Comparison of ENCODE assay signal across 14 cellular contexts in genomic region chr16:56849690-56850680, GRCh38. TPM values are rescaled to one million over a fixed set of nuclear protein-coding genes. Genes with fewer than 3 reads are reported as not detected.
DNase-seq lines count a peak whose midpoint lies in the region; ATAC-seq and TF ChIP-seq lines count a peak whose summit lies in the region.
"Had no signal": no experiment of that assay in that cellular context is flagged by ENCODE, and none has a peak within 500 bp of the region (broad histone marks: within the 10 kb centered on the region; RNA-seq: fewer than 3 reads in every experiment).

No MANE protein-coding gene starts in this region.

- H4K8ac ChIP-seq in mesenchymal stem cell (ENCODE audit: low read length): peak overlapping the region; percentile 82

- H3K27ac ChIP-seq in mesenchymal stem cell (ENCODE audit: low read length, poor library complexity, severe bottlenecking) (peak overlapping the region; percentile 100), upper lobe of right lung (peak overlapping the region; percentile 76)

- TF ChIP-seq CTCF in choroid plexus epithelial cell (conservative IDR thresholded peaks at IDR 0.05; ENCODE audit: low read depth, low read length): no peak
- no peak for TF ChIP-seq CTCF in upper lobe of right lung (IDR thresholded peaks at IDR 0.05)

- peaks cover 34% of the 10 kb centered on the region for H3K4me1 Mint-ChIP-seq in activated naive CD8-positive, alpha-beta T cell treated with anti-CD3 and anti-CD28 coated beads, Interleukin-2, amount 10 ng/mL, durations not matched to agents 7 days and 5 days
- H3K4me1 Mint-ChIP-seq in activated naive CD8-positive, alpha-beta T cell treated with anti-CD3 and anti-CD28 coated beads for 36 hours: peaks cover 24% of the 10 kb centered on the region

- H3K27ac Mint-ChIP-seq in activated naive CD8-positive, alpha-beta T cell treated with anti-CD3 and anti-CD28 coated beads, Interleukin-2, amount 10 ng/mL, durations not matched to agents 7 days and 5 days: peak overlapping the region; percentile 52
- no peak overlapping the region for H3K27ac Mint-ChIP-seq in activated naive CD8-positive, alpha-beta T cell treated with anti-CD3 and anti-CD28 coated beads for 36 hours
- H3K27ac Mint-ChIP-seq: activated naive CD4-positive, alpha-beta T cell treated with anti-CD3 and anti-CD28 coated beads, Interleukin-2, amount 10 ng/mL, durations not matched to agents 7 days and 5 days had no signal

- H3K79me1 ChIP-seq in mesenchymal stem cell (replicated peaks; ENCODE audit: low read length, poor library complexity, severe bottlenecking): peaks cover 1% of the 10 kb centered on the region

- ATAC-seq in activated naive CD8-positive, alpha-beta T cell treated with anti-CD3 and anti-CD28 coated beads, Interleukin-2, amount 10 ng/mL, durations not matched to agents 7 days and 5 days (ENCODE audit: low read depth): no peak
- peak; percentile 17 for ATAC-seq in upper lobe of right lung
- ATAC-seq: stimulated activated naive CD8-positive, alpha-beta T cell treated with anti-CD3 and anti-CD28 coated beads, Interleukin-15, amount 100 ng/mL, for 72 hours had no signal

- peaks cover 9% of the 10 kb centered on the region for H3K9me3 Mint-ChIP-seq in activated naive CD8-positive, alpha-beta T cell treated with anti-CD3 and anti-CD28 coated beads, Interleukin-2, amount 10 ng/mL, durations not matched to agents 7 days and 5 days
- H3K9me3 Mint-ChIP-seq in activated naive CD8-positive, alpha-beta T cell treated with anti-CD3 and anti-CD28 coated beads for 36 hours: peaks cover 9% of the 10 kb centered on the region
- H3K9me3 Mint-ChIP-seq: stimulated activated naive CD8-positive, alpha-beta T cell treated with anti-CD3 and anti-CD28 coated beads, Interleukin-15, amount 100 ng/mL, for 72 hours had no signal

- H3K4me3 ChIP-seq in choroid plexus epithelial cell (ENCODE audit: low read depth, low read length) (no peak overlapping the region), mesenchymal stem cell (ENCODE audit: insufficient read depth in 1 of 2, low read depth in 1 of 2, low read length in 2 of 2) (peak overlapping the region in 1 of 2 experiments; percentile 21), upper lobe of right lung (no peak overlapping the region)

- H3K4me3 Mint-ChIP-seq in activated naive CD8-positive, alpha-beta T cell treated with anti-CD3 and anti-CD28 coated beads, Interleukin-2, amount 10 ng/mL, durations not matched to agents 7 days and 5 days: no peak overlapping the region
- H3K4me3 Mint-ChIP-seq in activated naive CD8-positive, alpha-beta T cell treated with anti-CD3 and anti-CD28 coated beads for 36 hours: no peak overlapping the region
- H3K4me3 Mint-ChIP-seq: activated naive CD4-positive, alpha-beta T cell treated with anti-CD3 and anti-CD28 coated beads, Interleukin-2, amount 10 ng/mL, durations not matched to agents 7 days and 5 days; naive B cell; stimulated activated naive CD8-positive, alpha-beta T cell treated with anti-CD3 and anti-CD28 coated beads, Interleukin-15, amount 100 ng/mL, for 72 hours had no signal

- H3K23ac ChIP-seq in mesenchymal stem cell (ENCODE audit: low read length in 2 of 2): no peak overlapping the region

- H3K14ac ChIP-seq in mesenchymal stem cell (ENCODE audit: low read length in 2 of 2): peak overlapping the region in 1 of 2 experiments; percentile 39

- H3K36me3 ChIP-seq in mesenchymal stem cell (ENCODE audit: control insufficient read depth in 1 of 2, insufficient read depth in 2 of 2, low read depth in 1 of 2, low read length in 2 of 2): peaks cover 5 to 8% of the 10 kb centered on the region in 2 experiments
- no peaks in the 10 kb centered on the region for H3K36me3 ChIP-seq in upper lobe of right lung

- H2AFZ ChIP-seq in mesenchymal stem cell (ENCODE audit: low read depth, low read length): no peak overlapping the region

- peaks cover 23% of the 10 kb centered on the region for H3K36me3 Mint-ChIP-seq in activated naive CD8-positive, alpha-beta T cell treated with anti-CD3 and anti-CD28 coated beads, Interleukin-2, amount 10 ng/mL, durations not matched to agents 7 days and 5 days
- peaks cover 15% of the 10 kb centered on the region for H3K36me3 Mint-ChIP-seq in activated naive CD8-positive, alpha-beta T cell treated with anti-CD3 and anti-CD28 coated beads for 36 hours
- H3K36me3 Mint-ChIP-seq: naive B cell had no signal

- POLR2A ChIA-PET in activated naive CD8-positive, alpha-beta T cell treated with anti-CD3 and anti-CD28 coated beads, Interleukin-2, amount 10 ng/mL, durations not matched to agents 7 days and 5 days (lab: Charles Lee): interaction anchor here (0.6 kb wide), 1 partner anchor 91 kb away, joined by 3 read pairs; no protein-coding TSS in a partner anchor

- no peaks in the 10 kb centered on the region for H3K9me3 ChIP-seq in mesenchymal stem cell (ENCODE audit: control insufficient read depth, low read length)
- no peaks in the 10 kb centered on the region for H3K9me3 ChIP-seq in upper lobe of right lung

- intact Hi-C loops in upper lobe of right lung (cut with DNase I): no loop called here

- 85% methylated on average over 8 of the region's 11 CpGs for WGBS in mesenchymal stem cell

- peak overlapping the region; percentile 64 for H2BK120ac ChIP-seq in mesenchymal stem cell (ENCODE audit: low read depth, low read length)

- H3K27me3 ChIP-seq in mesenchymal stem cell (ENCODE audit: control insufficient read depth in 1 of 2, insufficient read depth in 1 of 2, low read length in 2 of 2) (no peaks in the 10 kb centered on the region), upper lobe of right lung (no peaks in the 10 kb centered on the region)

- peak overlapping the region; percentile 42 for H3K9ac ChIP-seq in mesenchymal stem cell (ENCODE audit: low read length)

- H2AK5ac ChIP-seq in mesenchymal stem cell (ENCODE audit: low read length, severe bottlenecking): peak overlapping the region; percentile 100

- H2BK15ac ChIP-seq in mesenchymal stem cell (ENCODE audit: low read depth, poor library complexity, severe bottlenecking): peak overlapping the region; percentile 52

- H3K27me3 Mint-ChIP-seq in activated naive CD8-positive, alpha-beta T cell treated with anti-CD3 and anti-CD28 coated beads, Interleukin-2, amount 10 ng/mL, durations not matched to agents 7 days and 5 days: no peaks in the 10 kb centered on the region
- H3K27me3 Mint-ChIP-seq in activated naive CD8-positive, alpha-beta T cell treated with anti-CD3 and anti-CD28 coated beads for 36 hours: no peaks in the 10 kb centered on the region
- H3K27me3 Mint-ChIP-seq: activated naive CD4-positive, alpha-beta T cell treated with anti-CD3 and anti-CD28 coated beads, Interleukin-2, amount 10 ng/mL, durations not matched to agents 7 days and 5 days; naive B cell; stimulated activated naive CD8-positive, alpha-beta T cell treated with anti-CD3 and anti-CD28 coated beads, Interleukin-15, amount 100 ng/mL, for 72 hours had no signal

- H3K4ac ChIP-seq in mesenchymal stem cell (ENCODE audit: low read depth in 1 of 2, low read length in 2 of 2): peak overlapping the region; percentile 20 to 73

- DNase-seq in activated naive CD8-positive, alpha-beta T cell treated with anti-CD3 and anti-CD28 coated beads, Interleukin-2, amount 10 ng/mL, durations not matched to agents 7 days and 5 days: no peak
- no peak for DNase-seq in activated naive CD8-positive, alpha-beta T cell treated with anti-CD3 and anti-CD28 coated beads for 36 hours
- DNase-seq in choroid plexus epithelial cell (ENCODE audit: low read depth) (peak; percentile 90), mesenchymal stem cell (no peak), upper lobe of right lung (peak; percentile 25), NCI-H1694 treated with DMSO at 0.1 percent for 48 hours (lab: John Stamatoyannopoulos, UW) (no peak), NCI-H748 (lab: John Stamatoyannopoulos, UW; ENCODE audit: unreplicated experiment) (no peak), D341Med (ENCODE audit: low spot score) (no peak)
- DNase-seq: activated CD4-positive, alpha-beta T cell treated with anti-CD3 and anti-CD28 coated beads for 48 hours; activated naive CD4-positive, alpha-beta T cell treated with anti-CD3 and anti-CD28 coated beads, Interleukin-2, amount 10 ng/mL, durations not matched to agents 7 days and 5 days; effector CD4-positive, alpha-beta T cell; naive B cell; NCI-H510A treated with DMSO at 0.1 percent for 48 hours; stimulated activated naive CD8-positive, alpha-beta T cell treated with anti-CD3 and anti-CD28 coated beads, Interleukin-15, amount 100 ng/mL, for 72 hours had no signal

- peak overlapping the region; percentile 35 to 88 for H2BK12ac ChIP-seq in mesenchymal stem cell (ENCODE audit: low read length in 2 of 2)

- peak overlapping the region; percentile 86 for H4K91ac ChIP-seq in mesenchymal stem cell (ENCODE audit: low read length)

- H2BK5ac ChIP-seq in mesenchymal stem cell (ENCODE audit: low read depth, low read length, poor library complexity, severe bottlenecking): peak overlapping the region; percentile 100

- peak overlapping the region; percentile 4 for H3K4me2 ChIP-seq in mesenchymal stem cell (ENCODE audit: low read length, poor library complexity, severe bottlenecking)

- peak overlapping the region; percentile 76 to 88 for H3K18ac ChIP-seq in mesenchymal stem cell (ENCODE audit: low read depth in 1 of 2, low read length in 2 of 2)

- H3K4me1 ChIP-seq in mesenchymal stem cell (ENCODE audit: control insufficient read depth, insufficient read depth, low read depth, low read length) (peaks cover 30% of the 10 kb centered on the region), upper lobe of right lung (peaks cover 35% of the 10 kb centered on the region)

RNA-seq across cellular contexts. Expression of gene SLC12A3, which starts 15.0 kb away (rescaled TPM):
- not detected for total RNA-seq in activated naive CD8-positive, alpha-beta T cell treated with anti-CD3 and anti-CD28 coated beads, Interleukin-2, amount 10 ng/mL, durations not matched to agents 7 days and 5 days
- total RNA-seq in activated naive CD8-positive, alpha-beta T cell treated with anti-CD3 and anti-CD28 coated beads for 36 hours: under 1 TPM in 1 of 2 experiments, not detected in 1; 0.04 TPM
- not detected for polyA plus RNA-seq in mesenchymal stem cell (2013, experiment 1 of 2)
- not detected for polyA plus RNA-seq in mesenchymal stem cell (2013, experiment 2 of 2)
- not detected for total RNA-seq in upper lobe of right lung

Comparison
In these comparisons a context has a peak if more than half of its experiments do, and no peak if none do; other contexts are left out.
1. DNase-seq: peak in choroid plexus epithelial cell (single experiment) and upper lobe of right lung (single experiment); none in activated naive CD8-positive, alpha-beta T cell treated with anti-CD3 and anti-CD28 coated beads, Interleukin-2, amount 10 ng/mL, durations not matched to agents 7 days and 5 days (single experiment), activated naive CD8-positive, alpha-beta T cell treated with anti-CD3 and anti-CD28 coated beads for 36 hours (single experiment), mesenchymal stem cell (single experiment), NCI-H1694 treated with DMSO at 0.1 percent for 48 hours (single experiment), NCI-H748 (single experiment) and D341Med (single experiment).